ENCODE assay signal across 8 cellular contexts in genomic region chr13:74575729-74576125, GRCh38.
DNase-seq lines count a peak whose midpoint lies in the region; ATAC-seq and TF ChIP-seq lines count a peak whose summit lies in the region.

No MANE protein-coding gene starts in this region.

- H3K27me3 ChIP-seq in GM23338 (ENCODE audit: insufficient read depth) (peaks cover 17% of the 10 kb centered on the region; the same call in 1 of the 2 replicates), right atrium auricular region (no peaks in the 10 kb centered on the region), upper lobe of left lung (no peaks in the 10 kb centered on the region)

- TF ChIP-seq EP300 in upper lobe of left lung (IDR thresholded peaks at IDR 0.05), result no peak

- H3K79me2 ChIP-seq in GM23338 (replicated peaks; ENCODE audit: insufficient read depth), result no peaks in the 10 kb centered on the region

- H4K20me1 ChIP-seq in GM23338 (replicated peaks; ENCODE audit: insufficient read depth), result no peaks in the 10 kb centered on the region

- H3K9me2 ChIP-seq in GM23338 (ENCODE audit: insufficient read depth), result no peaks in the 10 kb centered on the region; the same call in 1 of the 2 replicates

- TF ChIP-seq CTCF in GM23338 (conservative IDR thresholded peaks at IDR 0.05; ENCODE audit: low read depth in 2 of 2), result no peak
- TF ChIP-seq CTCF in right atrium auricular region (IDR thresholded peaks at IDR 0.05), result no peak
- no peak for TF ChIP-seq CTCF in upper lobe of left lung (IDR thresholded peaks at IDR 0.05)

- peaks cover 22% of the 10 kb centered on the region for H3K4me1 Mint-ChIP-seq in GM23338
- H3K4me1 Mint-ChIP-seq in T-helper 1 cell treated with Interleukin-12 subunit alpha and Interleukin-12 subunit beta and Interleukin-4 antibody, amounts not matched to agents 30 μg/mL and 1 μg/mL, for 36 hours (ENCODE audit: low read depth), result peaks cover 3% of the 10 kb centered on the region

- H3K36me3 ChIP-seq in GM23338 (ENCODE audit: insufficient read depth) (no peaks in the 10 kb centered on the region), right atrium auricular region (no peaks in the 10 kb centered on the region), upper lobe of left lung (no peaks in the 10 kb centered on the region)

- no peak for TF ChIP-seq POLR2A in upper lobe of left lung (IDR thresholded peaks at IDR 0.05)

- peak overlapping the region; percentile 71 for H3K4me3 ChIP-seq in GM23338
- peak overlapping the region; percentile 13 to 42 for H3K4me3 ChIP-seq in right atrium auricular region
- peak overlapping the region in 3 of 4 donors; percentile 14 to 36 (median 36) for H3K4me3 ChIP-seq in upper lobe of left lung

- no peaks in the 10 kb centered on the region for H3K9me3 Mint-ChIP-seq in GM23338
- H3K9me3 Mint-ChIP-seq in T-helper 1 cell treated with Interleukin-12 subunit alpha and Interleukin-12 subunit beta and Interleukin-4 antibody, amounts not matched to agents 30 μg/mL and 1 μg/mL, for 36 hours, result no peaks in the 10 kb centered on the region

- ATAC-seq in GM23338 (peak; percentile 95), upper lobe of left lung (ENCODE audit: low FRiP score in 2 of 2) (peak; percentile 74 to 94), HG03045 (IDR thresholded peaks at IDR 0.05; ENCODE audit: unreplicated experiment) (no peak)

- peak overlapping the region; percentile 100 for H2AFZ ChIP-seq in GM23338

- no peaks in the 10 kb centered on the region for H3F3A ChIP-seq in GM23338 (replicated peaks; ENCODE audit: low read depth)

- H3K4me2 ChIP-seq in GM23338, result peak overlapping the region; percentile 98

- peak; percentile 5 for DNase-seq in A172 (ENCODE audit: low spot score)
- peak; percentile 86 for DNase-seq in GM23338 (ENCODE audit: low spot score)
- peak; percentile 11 to 83 (median 59) for DNase-seq in anterior cingulate cortex (lab: John Stamatoyannopoulos, UW)
- DNase-seq in right atrium auricular region (ENCODE audit: low spot score), result peak; percentile 88
- DNase-seq in pons (ENCODE audit: low spot score), result peak; percentile 61
- peak; percentile 32 to 91 for DNase-seq in upper lobe of left lung

- H3K27ac ChIP-seq in GM23338 (ENCODE audit: low read depth) (no peak overlapping the region), right atrium auricular region (peak overlapping the region; percentile 58 to 60), upper lobe of left lung (no peak overlapping the region)

- H3K27me3 Mint-ChIP-seq in GM23338 (ENCODE audit: insufficient read depth, low read depth, poor library complexity), result peaks cover 7% of the 10 kb centered on the region
- H3K27me3 Mint-ChIP-seq in T-helper 1 cell treated with Interleukin-12 subunit alpha and Interleukin-12 subunit beta and Interleukin-4 antibody, amounts not matched to agents 30 μg/mL and 1 μg/mL, for 36 hours (ENCODE audit: low read depth), result peaks cover 28% of the 10 kb centered on the region

- no peaks in the 10 kb centered on the region for H3K9me3 ChIP-seq in right atrium auricular region
- no peaks in the 10 kb centered on the region for H3K9me3 ChIP-seq in upper lobe of left lung

- 0% methylated on average over 28 to 29 of the region's 29 CpGs for WGBS in upper lobe of left lung, 2 donors

- H3K4me1 ChIP-seq in GM23338 (ENCODE audit: insufficient read depth) (peaks cover 24% of the 10 kb centered on the region; the same call in 1 of the 2 replicates), right atrium auricular region (peaks cover 0 to 18% of the 10 kb centered on the region in 2 donors), upper lobe of left lung (peaks cover 6 to 11% (median 7%) of the 10 kb centered on the region in 4 donors)

- H3K27ac Mint-ChIP-seq in GM23338, result no peak overlapping the region
- no peak overlapping the region for H3K27ac Mint-ChIP-seq in T-helper 1 cell treated with Interleukin-12 subunit alpha and Interleukin-12 subunit beta and Interleukin-4 antibody, amounts not matched to agents 30 μg/mL and 1 μg/mL, for 36 hours

- peak overlapping the region; percentile 75 for H3K4me3 Mint-ChIP-seq in GM23338
- H3K4me3 Mint-ChIP-seq in T-helper 1 cell treated with Interleukin-12 subunit alpha and Interleukin-12 subunit beta and Interleukin-4 antibody, amounts not matched to agents 30 μg/mL and 1 μg/mL, for 36 hours, result peak overlapping the region; percentile 39

- H3K36me3 Mint-ChIP-seq in GM23338 (ENCODE audit: low read depth), result no peaks in the 10 kb centered on the region
- no peaks in the 10 kb centered on the region for H3K36me3 Mint-ChIP-seq in T-helper 1 cell treated with Interleukin-12 subunit alpha and Interleukin-12 subunit beta and Interleukin-4 antibody, amounts not matched to agents 30 μg/mL and 1 μg/mL, for 36 hours (ENCODE audit: low read depth)

TF ChIP-seq in GM23338, 12 proteins besides CTCF, POLR2A, EP300 and RAD21:
- no peak for TF ChIP-seq EZH2phosphoT487 (IDR thresholded peaks at IDR 0.05; ENCODE audit: unreplicated experiment)
- no peak for TF ChIP-seq ETS1 (IDR thresholded peaks at IDR 0.05)
- TF ChIP-seq CREB1 (CRISPR knock-in tag; IDR thresholded peaks at IDR 0.05; ENCODE audit: low read depth), result peak; percentile 64

Comparison
In these comparisons a context has a peak if more than half of its experiments do, and no peak if none do; other contexts are left out.
1. DNase-seq: peak in every context shown above with its lines; median percentile 88 in right atrium auricular region; 86 in GM23338; 62 in upper lobe of left lung; 61 in pons; 59 in anterior cingulate cortex; 5 in A172.
2. H3K27ac ChIP-seq: peak in right atrium auricular region (2 of 2); none in GM23338 (single experiment) and upper lobe of left lung (0 of 4).
3. Peak in every context shown above with its lines, with median percentiles within 50 percentile points of each other: H3K4me3 ChIP-seq.